9 cellular contexts compared by ENCODE assay signal in genomic region chr6:62669831-62670230, GRCh38.
"Had no signal": no experiment of that assay in that cellular context is flagged by ENCODE, and none has a peak within 500 bp of the region (broad histone marks: within the 10 kb centered on the region; RNA-seq: fewer than 3 reads in every experiment).

No MANE protein-coding gene starts in this region.

- H2AFZ ChIP-seq: GM23248 had no signal

- H3K4me3 Mint-ChIP-seq: H9 had no signal

- H3K27ac Mint-ChIP-seq: H9 had no signal

- FAIRE-seq: H1, H54, K562 had no signal

- H3K27ac ChIP-seq: GM23248, HL-60 had no signal

- DNase-seq: GM23248, H9, HCEC 1CT, IMR-90, KG1 had no signal

- H3K4me1 Mint-ChIP-seq: H9 had no signal

- H3K4me3 ChIP-seq: GM23248, K562 had no signal

- ATAC-seq: K562 had no signal

- H3K9ac ChIP-seq: GM23248 had no signal
